8 cellular contexts compared by ENCODE assay signal in genomic region chr16:69861276-69862030, GRCh38.
DNase-seq lines count a peak whose midpoint lies in the region; ATAC-seq and TF ChIP-seq lines count a peak whose summit lies in the region.

No MANE protein-coding gene starts in this region.

- H3K4me2 ChIP-seq in fibroblast of lung (ENCODE audit: extremely low read depth, insufficient read depth, low read length) = no peak overlapping the region

- no peaks in the 10 kb centered on the region for H3K36me3 ChIP-seq in fibroblast of lung (ENCODE audit: control insufficient read depth, insufficient read depth, low read length)

- H3K4me3 ChIP-seq in AG09309 (ENCODE audit: control insufficient read depth, low read depth, low read length) (no peak overlapping the region), fibroblast of lung (replicated peaks in 1 of 4; ENCODE audit: control extremely low read depth in 1 of 4, insufficient read depth in 1 of 4, low read depth in 3 of 4, low read length in 4 of 4) (no peak overlapping the region)

- ATAC-seq in GM18909 (IDR thresholded peaks at IDR 0.05; ENCODE audit: poor library complexity, unreplicated experiment) = no peak
- ATAC-seq in HG02885 (IDR thresholded peaks at IDR 0.05; ENCODE audit: poor library complexity, unreplicated experiment) = no peak

- H4K20me1 ChIP-seq in fibroblast of lung (ENCODE audit: control insufficient read depth, extremely low read depth, insufficient read depth, low read length) = no peaks in the 10 kb centered on the region

- H3K27ac ChIP-seq in fibroblast of lung (ENCODE audit: insufficient read depth, low read length) = no peak overlapping the region

- TF ChIP-seq CTCF in AG09309 (IDR thresholded peaks at IDR 0.05; ENCODE audit: control insufficient read depth, insufficient read depth, low read depth, low read length, missing control alignments) (no peak), fibroblast of lung (conservative IDR thresholded peaks at IDR 0.05 in 1 of 2, IDR thresholded peaks at IDR 0.05 in 1 of 2; ENCODE audit: low read depth in 1 of 2, low read length in 2 of 2) (no peak)

- DNase-seq in AG09309 (ENCODE audit: low read depth) (peak; percentile 58), NCI-H748 treated with DMSO at 0.1 percent for 48 hours (lab: John Stamatoyannopoulos, UW) (peak; percentile 3), fibroblast of lung (ENCODE audit: low read depth in 2 of 2) (peak; percentile 66 to 86), non-pigmented ciliary epithelial cell (ENCODE audit: low read depth) (peak; percentile 54), NCI-H510A treated with DMSO at 0.1 percent for 48 hours (lab: John Stamatoyannopoulos, UW) (no peak)
- DNase-seq in stimulated activated naive CD4-positive, alpha-beta T cell treated with Interleukin-2 at 50 U/mL for 16 hours (lab: John Stamatoyannopoulos, UW) = no peak

- H3K9ac ChIP-seq in fibroblast of lung (ENCODE audit: insufficient read depth, low read length) = no peak overlapping the region

- no peaks in the 10 kb centered on the region for H3K79me2 ChIP-seq in fibroblast of lung (ENCODE audit: control insufficient read depth, insufficient read depth, low read length)

- H2AFZ ChIP-seq in fibroblast of lung (ENCODE audit: low read length) = no peak overlapping the region

- H3K4me1 ChIP-seq in fibroblast of lung (ENCODE audit: control insufficient read depth, extremely low read depth, insufficient read depth, low read length) = peaks cover 2% of the 10 kb centered on the region

- H3K27me3 ChIP-seq in fibroblast of lung (ENCODE audit: control insufficient read depth, insufficient read depth, low read length) = no peaks in the 10 kb centered on the region

- no peaks in the 10 kb centered on the region for H3K9me3 ChIP-seq in fibroblast of lung (ENCODE audit: control insufficient read depth, insufficient read depth, low read depth, low read length)

Comparison
In these comparisons a context has a peak if more than half of its experiments do, and no peak if none do; other contexts are left out.
1. DNase-seq: peak in AG09309 (single experiment), NCI-H748 treated with DMSO at 0.1 percent for 48 hours (single experiment), fibroblast of lung (2 of 2) and non-pigmented ciliary epithelial cell (single experiment); none in NCI-H510A treated with DMSO at 0.1 percent for 48 hours (single experiment) and stimulated activated naive CD4-positive, alpha-beta T cell treated with Interleukin-2 at 50 U/mL for 16 hours (single experiment).